17 cellular contexts compared by ENCODE assay signal in genomic region chr6:21375206-21375605, GRCh38.
DNase-seq lines count a peak whose midpoint lies in the region; ATAC-seq and TF ChIP-seq lines count a peak whose summit lies in the region.
"Had no signal": no experiment of that assay in that cellular context is flagged by ENCODE, and none has a peak within 500 bp of the region (broad histone marks: within the 10 kb centered on the region; RNA-seq: fewer than 3 reads in every experiment).

No MANE protein-coding gene starts in this region.

- ATAC-seq in GM18870 (IDR thresholded peaks at IDR 0.05; ENCODE audit: unreplicated experiment): peak; percentile 77
- ATAC-seq in GM21619 (IDR thresholded peaks at IDR 0.05; ENCODE audit: unreplicated experiment): peak; percentile 74
- ATAC-seq in HG03060 (IDR thresholded peaks at IDR 0.05; ENCODE audit: low read depth, unreplicated experiment): peak; percentile 53
- no peak for ATAC-seq in stimulated activated memory B cell treated with anti-CD40 and anti-IgM and Interleukin-4, amounts not matched to agents 10 μg/mL and 1 μg/mL and 100 μg/mL, for 72 hours

- TF ChIP-seq CTCF in mesothelial cell of epicardium (IDR thresholded peaks at IDR 0.05; ENCODE audit: unreplicated experiment): no peak

- intact Hi-C loops in activated CD4-positive, alpha-beta T cell treated with anti-CD3 and anti-CD28 coated beads, Interleukin-2, amount 10 ng/mL, durations not matched to agents 24 days and 14 days (cut with micrococcal nuclease): no loop called here

- DNase-seq in mesothelial cell of epicardium (ENCODE audit: low spot score in 2 of 2, unreplicated experiment in 2 of 2): no peak
- no peak for DNase-seq in NOMO-1 treated with dmso at 0.1 percent for 144 hours (lab: John Stamatoyannopoulos, UW; ENCODE audit: unreplicated experiment)
- no peak for DNase-seq in activated CD4-positive, alpha-beta T cell treated with anti-CD3 and anti-CD28 coated beads, Interleukin-2, amount 10 ng/mL, durations not matched to agents 24 days and 14 days
- DNase-seq in NCI-H82 (lab: John Stamatoyannopoulos, UW): no peak
- DNase-seq: activated CD8-positive, alpha-beta memory T cell treated with anti-CD3 and anti-CD28 coated beads, Interleukin-2, amount 50 U/mL, for 48 hours; effector CD4-positive, alpha-beta T cell; left ventricle myocardium inferior; naive B cell; NCI-H2081 treated with DMSO at 0.1 percent for 48 hours; stimulated activated CD4-positive, alpha-beta T cell treated with anti-CD3 and anti-CD28 coated beads, Interleukin-2, amount 100 ng/mL, for 24 hours; T-helper 1 cell; thyroid gland had no signal

- no peaks in the 10 kb centered on the region for H3K9me3 Mint-ChIP-seq in mesothelial cell of epicardium
- H3K9me3 Mint-ChIP-seq in activated CD4-positive, alpha-beta T cell treated with anti-CD3 and anti-CD28 coated beads, Interleukin-2, amount 10 ng/mL, durations not matched to agents 24 days and 14 days: no peaks in the 10 kb centered on the region
- H3K9me3 Mint-ChIP-seq in stimulated activated memory B cell treated with anti-CD40 and anti-IgM and Interleukin-4, amounts not matched to agents 10 μg/mL and 1 μg/mL and 100 μg/mL, for 72 hours: no peaks in the 10 kb centered on the region
- H3K9me3 Mint-ChIP-seq: activated naive CD4-positive, alpha-beta T cell treated with anti-CD3 and anti-CD28 coated beads, Interleukin-2, amount 50 U/mL, for 24 hours had no signal

- no peaks in the 10 kb centered on the region for H3K36me3 Mint-ChIP-seq in mesothelial cell of epicardium
- H3K36me3 Mint-ChIP-seq in activated CD4-positive, alpha-beta T cell treated with anti-CD3 and anti-CD28 coated beads, Interleukin-2, amount 10 ng/mL, durations not matched to agents 24 days and 14 days (ENCODE audit: low read depth): no peaks in the 10 kb centered on the region
- no peaks in the 10 kb centered on the region for H3K36me3 Mint-ChIP-seq in stimulated activated memory B cell treated with anti-CD40 and anti-IgM and Interleukin-4, amounts not matched to agents 10 μg/mL and 1 μg/mL and 100 μg/mL, for 72 hours
- H3K36me3 Mint-ChIP-seq: activated naive CD4-positive, alpha-beta T cell treated with anti-CD3 and anti-CD28 coated beads, Interleukin-2, amount 50 U/mL, for 24 hours; naive B cell had no signal

- peak overlapping the region; percentile 44 for H3K27ac Mint-ChIP-seq in mesothelial cell of epicardium
- H3K27ac Mint-ChIP-seq in activated CD4-positive, alpha-beta T cell treated with anti-CD3 and anti-CD28 coated beads, Interleukin-2, amount 10 ng/mL, durations not matched to agents 24 days and 14 days: no peak overlapping the region
- H3K27ac Mint-ChIP-seq in stimulated activated memory B cell treated with anti-CD40 and anti-IgM and Interleukin-4, amounts not matched to agents 10 μg/mL and 1 μg/mL and 100 μg/mL, for 72 hours: no peak overlapping the region
- H3K27ac Mint-ChIP-seq: activated naive CD4-positive, alpha-beta T cell treated with anti-CD3 and anti-CD28 coated beads, Interleukin-2, amount 50 U/mL, for 24 hours; naive B cell had no signal

- peaks cover 48% of the 10 kb centered on the region for H3K4me1 Mint-ChIP-seq in mesothelial cell of epicardium
- no peaks in the 10 kb centered on the region for H3K4me1 Mint-ChIP-seq in activated CD4-positive, alpha-beta T cell treated with anti-CD3 and anti-CD28 coated beads, Interleukin-2, amount 10 ng/mL, durations not matched to agents 24 days and 14 days
- H3K4me1 Mint-ChIP-seq in stimulated activated memory B cell treated with anti-CD40 and anti-IgM and Interleukin-4, amounts not matched to agents 10 μg/mL and 1 μg/mL and 100 μg/mL, for 72 hours: peaks cover 8% of the 10 kb centered on the region
- H3K4me1 Mint-ChIP-seq: activated naive CD4-positive, alpha-beta T cell treated with anti-CD3 and anti-CD28 coated beads, Interleukin-2, amount 50 U/mL, for 24 hours; naive B cell had no signal

- H3K4me3 Mint-ChIP-seq in mesothelial cell of epicardium: no peak overlapping the region
- no peak overlapping the region for H3K4me3 Mint-ChIP-seq in activated CD4-positive, alpha-beta T cell treated with anti-CD3 and anti-CD28 coated beads, Interleukin-2, amount 10 ng/mL, durations not matched to agents 24 days and 14 days
- H3K4me3 Mint-ChIP-seq in stimulated activated memory B cell treated with anti-CD40 and anti-IgM and Interleukin-4, amounts not matched to agents 10 μg/mL and 1 μg/mL and 100 μg/mL, for 72 hours: no peak overlapping the region
- H3K4me3 Mint-ChIP-seq: activated naive CD4-positive, alpha-beta T cell treated with anti-CD3 and anti-CD28 coated beads, Interleukin-2, amount 50 U/mL, for 24 hours; naive B cell had no signal

- no peaks in the 10 kb centered on the region for H3K27me3 Mint-ChIP-seq in mesothelial cell of epicardium (ENCODE audit: low read depth)
- H3K27me3 Mint-ChIP-seq in activated CD4-positive, alpha-beta T cell treated with anti-CD3 and anti-CD28 coated beads, Interleukin-2, amount 10 ng/mL, durations not matched to agents 24 days and 14 days: peaks cover 2% of the 10 kb centered on the region
- H3K27me3 Mint-ChIP-seq in stimulated activated memory B cell treated with anti-CD40 and anti-IgM and Interleukin-4, amounts not matched to agents 10 μg/mL and 1 μg/mL and 100 μg/mL, for 72 hours: no peaks in the 10 kb centered on the region
- H3K27me3 Mint-ChIP-seq: activated naive CD4-positive, alpha-beta T cell treated with anti-CD3 and anti-CD28 coated beads, Interleukin-2, amount 50 U/mL, for 24 hours; naive B cell had no signal
